In the genomic region with DNA sequence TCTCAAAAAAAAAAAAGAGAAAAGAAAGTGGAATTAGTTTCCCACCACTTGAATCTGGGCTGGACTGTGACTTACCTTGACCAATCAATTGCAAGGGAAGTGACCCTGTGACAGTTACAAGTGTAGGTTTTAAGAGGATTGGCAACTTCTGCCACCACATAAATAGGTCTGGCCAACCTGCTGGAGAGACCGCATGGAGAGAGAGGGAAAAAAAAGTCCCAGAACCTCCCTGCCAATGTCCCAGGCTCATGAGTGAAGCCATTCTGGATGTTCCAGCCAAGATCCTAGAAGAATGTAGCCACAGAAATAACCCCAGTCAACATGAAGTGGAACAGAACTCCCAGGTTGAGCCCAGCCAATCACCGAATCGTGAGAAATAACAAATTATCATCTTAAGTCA, we compare ENCODE assay signal across 16 cellular contexts. TPM values are rescaled to one million over a fixed set of nuclear protein-coding genes. Genes with fewer than 3 reads are reported as not detected.
A peak's percentile ranks its signal among the peaks of the same experiment; 100 is the strongest.
DNase-seq lines count a peak whose midpoint lies in the region; ATAC-seq and TF ChIP-seq lines count a peak whose summit lies in the region.
"Had no signal": no experiment of that assay in that cellular context is flagged by ENCODE, and none has a peak within 500 bp of the region (broad histone marks: within the 10 kb centered on the region; RNA-seq: fewer than 3 reads in every experiment).

No MANE protein-coding gene starts in this region.

- DNase-seq in Right ventricle myocardium inferior (ENCODE audit: missing footprints) (no peak), cardiac septum (ENCODE audit: low spot score) (no peak), GM23338 (ENCODE audit: low spot score) (no peak), heart right ventricle (peak in 1 of 2 donors; percentile 11), A172 (ENCODE audit: low spot score) (no peak)
- DNase-seq: 8988T; C1 segment of cervical spinal cord; Caco-2; CD8-positive, alpha-beta T cell; DMS153; DND-41; H9 had no signal

- whole genome bisulfite sequencing in heart right ventricle, 2 donors = 37 to 44% methylated on average over 3 of the region's 3 CpGs

- TF ChIP-seq CTCF in GM23338 (conservative IDR thresholded peaks at IDR 0.05; ENCODE audit: low read depth in 2 of 2) (no peak), Loucy (conservative IDR thresholded peaks at IDR 0.05; ENCODE audit: low read length) (no peak), heart right ventricle (IDR thresholded peaks at IDR 0.05) (no peak)

- H3K9me3 Mint-ChIP-seq in GM23338 = no peaks in the 10 kb centered on the region
- H3K9me3 Mint-ChIP-seq: CD8-positive, alpha-beta T cell; H9 had no signal

- H3K9me3 ChIP-seq in Loucy (ENCODE audit: insufficient read depth, low read depth, low read length) (no peaks in the 10 kb centered on the region), heart right ventricle (no peaks in the 10 kb centered on the region)
- H3K9me3 ChIP-seq: Caco-2 had no signal

- H3K4me2 ChIP-seq in GM23338 (no peak overlapping the region), Loucy (ENCODE audit: low read depth, low read length, poor library complexity, severe bottlenecking) (no peak overlapping the region)

- H4K20me1 ChIP-seq in GM23338 (replicated peaks; ENCODE audit: insufficient read depth) = no peaks in the 10 kb centered on the region
- H4K20me1 ChIP-seq in Loucy (ENCODE audit: insufficient read depth, low read length, poor library complexity, severe bottlenecking) = no peaks in the 10 kb centered on the region

- H3K27ac Mint-ChIP-seq in GM23338 = no peak overlapping the region
- H3K27ac Mint-ChIP-seq: CD8-positive, alpha-beta T cell; H9 had no signal

- intact Hi-C loops in Right ventricle myocardium inferior (cut with DNase I) = no loop called here
- intact Hi-C loops in cardiac septum (cut with DNase I) = no loop called here
- intact Hi-C loops in heart right ventricle (cut with DNase I) = no loop called here

- H3K4me3 ChIP-seq in GM23338 = no peak overlapping the region
- no peak overlapping the region for H3K4me3 ChIP-seq in Loucy (ENCODE audit: low read length, poor library complexity, severe bottlenecking)
- no peak overlapping the region for H3K4me3 ChIP-seq in heart right ventricle

- no peaks in the 10 kb centered on the region for H3K79me2 ChIP-seq in GM23338 (replicated peaks; ENCODE audit: insufficient read depth)
- H3K79me2 ChIP-seq in Loucy (ENCODE audit: insufficient read depth, low read length) = no peaks in the 10 kb centered on the region

- H3K36me3 Mint-ChIP-seq in GM23338 (ENCODE audit: low read depth) = no peaks in the 10 kb centered on the region
- H3K36me3 Mint-ChIP-seq: CD8-positive, alpha-beta T cell had no signal

- H2AFZ ChIP-seq in GM23338 = peak overlapping the region; percentile 57
- peak overlapping the region; percentile 57; the same call in 1 of the 2 replicates for H2AFZ ChIP-seq in Loucy (ENCODE audit: low read length)

- peaks cover 2% of the 10 kb centered on the region for H3K27me3 Mint-ChIP-seq in GM23338 (ENCODE audit: insufficient read depth, low read depth, poor library complexity)

- H3K9me2 ChIP-seq in GM23338 (ENCODE audit: insufficient read depth) (no peaks in the 10 kb centered on the region), Loucy (replicated peaks; ENCODE audit: low read depth, low read length) (no peaks in the 10 kb centered on the region)

- ATAC-seq in Right ventricle myocardium inferior (peak; percentile 88), GM23338 (no peak), heart right ventricle (peak in 6 of 8 donors; percentile 67 to 98 (median 81)), HG02973 (IDR thresholded peaks at IDR 0.05; ENCODE audit: unreplicated experiment) (no peak), HG02938 (IDR thresholded peaks at IDR 0.05; ENCODE audit: unreplicated experiment) (no peak)
- ATAC-seq: CD8-positive, alpha-beta T cell; HCT116 had no signal

- H3K4me1 ChIP-seq in GM23338 (ENCODE audit: insufficient read depth) = no peaks in the 10 kb centered on the region
- H3K4me1 ChIP-seq in Loucy (ENCODE audit: insufficient read depth, low read length, poor library complexity, severe bottlenecking) = peaks cover 19% of the 10 kb centered on the region
- peaks cover 0 to 10% (median 0%) of the 10 kb centered on the region in 9 donors for H3K4me1 ChIP-seq in heart right ventricle
- H3K4me1 ChIP-seq: Caco-2 had no signal

- H3K4me3 Mint-ChIP-seq in GM23338 = no peak overlapping the region
- H3K4me3 Mint-ChIP-seq: CD8-positive, alpha-beta T cell; H9 had no signal

- no peak overlapping the region for H3K9ac ChIP-seq in Loucy (ENCODE audit: low read depth, low read length, poor library complexity, severe bottlenecking)

- no peaks in the 10 kb centered on the region for H3K36me3 ChIP-seq in GM23338 (ENCODE audit: insufficient read depth)
- no peaks in the 10 kb centered on the region for H3K36me3 ChIP-seq in Loucy (ENCODE audit: insufficient read depth, low read length)
- no peaks in the 10 kb centered on the region for H3K36me3 ChIP-seq in heart right ventricle

- H3K4me1 Mint-ChIP-seq in GM23338 = no peaks in the 10 kb centered on the region
- H3K4me1 Mint-ChIP-seq: H9 had no signal

- H3F3A ChIP-seq in GM23338 (replicated peaks; ENCODE audit: low read depth) (no peaks in the 10 kb centered on the region), Loucy (ENCODE audit: low read depth) (no peaks in the 10 kb centered on the region)

- H3K27ac ChIP-seq in GM23338 (ENCODE audit: low read depth) (no peak overlapping the region), heart right ventricle (peak overlapping the region in 1 of 10 donors; percentile 49)

- no peaks in the 10 kb centered on the region for H3K27me3 ChIP-seq in GM23338 (ENCODE audit: insufficient read depth)
- H3K27me3 ChIP-seq in Loucy (ENCODE audit: insufficient read depth, low read length, poor library complexity, severe bottlenecking) = no peaks in the 10 kb centered on the region
- peaks cover 0 to 5% (median 0%) of the 10 kb centered on the region in 7 donors for H3K27me3 ChIP-seq in heart right ventricle

TF ChIP-seq in GM23338, 12 proteins besides CTCF, POLR2A, EP300 and RAD21 (continues in another document):
- TF ChIP-seq STAT1 (IDR thresholded peaks at IDR 0.05; ENCODE audit: unreplicated experiment) = no peak

RNA-seq across cellular contexts. Expression of gene ZMYM6, which starts 11.8 kb away (rescaled TPM):
- total RNA-seq in Right ventricle myocardium inferior = 11.6 TPM
- total RNA-seq in cardiac septum = 17.5 TPM
- 12.4 and 16.8 TPM in 2 replicates for total RNA-seq in GM23338 (2014; rRNA removed; shearing (Covaris generic))
- 5.8 and 7.0 TPM in 2 replicates for polyA plus RNA-seq in GM23338 (2016; fragmentation: Nextera tagmentation; extraction: Ambion mirVana)
- 10 to 100 TPM; 10.7 to 21.2 (median 15.5) TPM for total RNA-seq in heart right ventricle
- 10 to 100 TPM in 1 of 2 donors, 1 to 10 TPM in 1; 6.0 to 20.5 TPM for polyA plus RNA-seq in heart right ventricle
- total RNA-seq in A172 (2014; rRNA removed; shearing (Covaris generic)) = 6.7 and 8.4 TPM in 2 replicates

RNA-seq across cellular contexts. Expression of gene ZMYM1, which starts 35.7 kb away (rescaled TPM):
- total RNA-seq in Right ventricle myocardium inferior (4.5 TPM), cardiac septum (6.9 TPM), heart right ventricle (10 to 100 TPM in 1 of 10 donors, 1 to 10 TPM in 9; 4.2 to 11.0 (median 7.3) TPM)
- 51.0 and 51.9 TPM in 2 replicates for total RNA-seq in GM23338 (2014; rRNA removed; shearing (Covaris generic))
- polyA plus RNA-seq in GM23338 (2016; fragmentation: Nextera tagmentation; extraction: Ambion mirVana) (25.8 and 37.4 TPM in 2 replicates), heart right ventricle (1 to 10 TPM; 1.2 to 7.7 TPM)
- 12.4 and 13.5 TPM in 2 replicates for total RNA-seq in A172 (2014; rRNA removed; shearing (Covaris generic))

RNA-seq across cellular contexts. Expression of gene TMEM35B, which starts 58.4 kb away (rescaled TPM):
- total RNA-seq in Right ventricle myocardium inferior = 10.2 TPM
- total RNA-seq in cardiac septum = 8.5 TPM
- total RNA-seq in GM23338 (2014; rRNA removed; shearing (Covaris generic)) = 7.6 and 9.1 TPM in 2 replicates
- 27.0 and 27.1 TPM in 2 replicates for polyA plus RNA-seq in GM23338 (2016; fragmentation: Nextera tagmentation; extraction: Ambion mirVana)
- total RNA-seq in heart right ventricle = 10 to 100 TPM in 1 of 10 donors, 1 to 10 TPM in 9; 4.9 to 13.1 (median 6.6) TPM
- polyA plus RNA-seq in heart right ventricle = 10 to 100 TPM; 13.3 to 26.7 TPM
- total RNA-seq in A172 (2014; rRNA removed; shearing (Covaris generic)) = 19.7 and 30.6 TPM in 2 replicates

Comparison
In these comparisons a context has a peak if more than half of its experiments do, and no peak if none do; other contexts are left out.
1. ATAC-seq: peak in Right ventricle myocardium inferior (single experiment) and heart right ventricle (6 of 8); none in GM23338 (single experiment), HG02973 (single experiment) and HG02938 (single experiment).